Comparison of ENCODE assay signal across 2 cellular contexts in genomic region chr7:150739045-150739432, GRCh38.
TF ChIP-seq lines count a peak whose summit lies in the region.

No MANE protein-coding gene starts in this region.

TF ChIP-seq in HepG2, 621 proteins besides CTCF, POLR2A, EP300 and RAD21:
- TF ChIP-seq STAG1 (CRISPR knock-in tag; IDR thresholded peaks at IDR 0.05) (peak; percentile 55), KLF11 (CRISPR knock-in tag; IDR thresholded peaks at IDR 0.05) (no peak), THYN1 (CRISPR knock-in tag; IDR thresholded peaks at IDR 0.05; ENCODE audit: borderline replicate concordance, low read depth) (no peak), MIXL1 (CRISPR knock-in tag; IDR thresholded peaks at IDR 0.05) (0 out of 2 replicates have a peak, but pooled peaks have one; percentile 31), POLR2G (IDR thresholded peaks at IDR 0.05; ENCODE audit: low read depth, low read length) (no peak), SCMH1 (CRISPR knock-in tag; IDR thresholded peaks at IDR 0.05; ENCODE audit: borderline replicate concordance) (no peak), ZNF615 (CRISPR knock-in tag; IDR thresholded peaks at IDR 0.05; ENCODE audit: borderline replicate concordance) (no peak), FOXA1 (IDR thresholded peaks at IDR 0.05) (no peak), FOXA1 (CRISPR knock-in tag; IDR thresholded peaks at IDR 0.05) (0 out of 2 replicates have a peak, but pooled peaks have one; percentile 34), MED13 (CRISPR knock-in tag; IDR thresholded peaks at IDR 0.05) (no peak)

TF ChIP-seq in WTC11, 78 proteins besides CTCF, POLR2A, EP300 and RAD21:
- no peak for TF ChIP-seq CREB1 (CRISPR knock-in tag; IDR thresholded peaks at IDR 0.05)
- TF ChIP-seq, protein P1, sequence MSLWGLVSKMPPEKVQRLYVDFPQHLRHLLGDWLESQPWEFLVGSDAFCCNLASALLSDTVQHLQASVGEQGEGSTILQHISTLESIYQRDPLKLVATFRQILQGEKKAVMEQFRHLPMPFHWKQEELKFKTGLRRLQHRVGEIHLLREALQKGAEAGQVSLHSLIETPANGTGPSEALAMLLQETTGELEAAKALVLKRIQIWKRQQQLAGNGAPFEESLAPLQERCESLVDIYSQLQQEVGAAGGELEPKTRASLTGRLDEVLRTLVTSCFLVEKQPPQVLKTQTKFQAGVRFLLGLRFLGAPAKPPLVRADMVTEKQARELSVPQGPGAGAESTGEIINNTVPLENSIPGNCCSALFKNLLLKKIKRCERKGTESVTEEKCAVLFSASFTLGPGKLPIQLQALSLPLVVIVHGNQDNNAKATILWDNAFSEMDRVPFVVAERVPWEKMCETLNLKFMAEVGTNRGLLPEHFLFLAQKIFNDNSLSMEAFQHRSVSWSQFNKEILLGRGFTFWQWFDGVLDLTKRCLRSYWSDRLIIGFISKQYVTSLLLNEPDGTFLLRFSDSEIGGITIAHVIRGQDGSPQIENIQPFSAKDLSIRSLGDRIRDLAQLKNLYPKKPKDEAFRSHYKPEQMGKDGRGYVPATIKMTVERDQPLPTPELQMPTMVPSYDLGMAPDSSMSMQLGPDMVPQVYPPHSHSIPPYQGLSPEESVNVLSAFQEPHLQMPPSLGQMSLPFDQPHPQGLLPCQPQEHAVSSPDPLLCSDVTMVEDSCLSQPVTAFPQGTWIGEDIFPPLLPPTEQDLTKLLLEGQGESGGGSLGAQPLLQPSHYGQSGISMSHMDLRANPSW (CRISPR knock-in tag; conservative IDR thresholded peaks at IDR 0.05; ENCODE audit: low read depth): no peak
- TF ChIP-seq TCF7 (CRISPR knock-in tag; IDR thresholded peaks at IDR 0.05; ENCODE audit: low read depth): no peak
- TF ChIP-seq, protein P2, sequence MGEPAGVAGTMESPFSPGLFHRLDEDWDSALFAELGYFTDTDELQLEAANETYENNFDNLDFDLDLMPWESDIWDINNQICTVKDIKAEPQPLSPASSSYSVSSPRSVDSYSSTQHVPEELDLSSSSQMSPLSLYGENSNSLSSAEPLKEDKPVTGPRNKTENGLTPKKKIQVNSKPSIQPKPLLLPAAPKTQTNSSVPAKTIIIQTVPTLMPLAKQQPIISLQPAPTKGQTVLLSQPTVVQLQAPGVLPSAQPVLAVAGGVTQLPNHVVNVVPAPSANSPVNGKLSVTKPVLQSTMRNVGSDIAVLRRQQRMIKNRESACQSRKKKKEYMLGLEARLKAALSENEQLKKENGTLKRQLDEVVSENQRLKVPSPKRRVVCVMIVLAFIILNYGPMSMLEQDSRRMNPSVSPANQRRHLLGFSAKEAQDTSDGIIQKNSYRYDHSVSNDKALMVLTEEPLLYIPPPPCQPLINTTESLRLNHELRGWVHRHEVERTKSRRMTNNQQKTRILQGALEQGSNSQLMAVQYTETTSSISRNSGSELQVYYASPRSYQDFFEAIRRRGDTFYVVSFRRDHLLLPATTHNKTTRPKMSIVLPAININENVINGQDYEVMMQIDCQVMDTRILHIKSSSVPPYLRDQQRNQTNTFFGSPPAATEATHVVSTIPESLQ (CRISPR knock-in tag; IDR thresholded peaks at IDR 0.05): no peak
- no peak for TF ChIP-seq ZNF396 (CRISPR knock-in tag; IDR thresholded peaks at IDR 0.05; ENCODE audit: borderline replicate concordance)
- no peak for TF ChIP-seq NR2C2 (CRISPR knock-in tag; IDR thresholded peaks at IDR 0.05)
- no peak for TF ChIP-seq PRRX2 (CRISPR knock-in tag; IDR thresholded peaks at IDR 0.05)
- TF ChIP-seq SP1 (CRISPR knock-in tag; conservative IDR thresholded peaks at IDR 0.05): no peak
- TF ChIP-seq, protein P3, sequence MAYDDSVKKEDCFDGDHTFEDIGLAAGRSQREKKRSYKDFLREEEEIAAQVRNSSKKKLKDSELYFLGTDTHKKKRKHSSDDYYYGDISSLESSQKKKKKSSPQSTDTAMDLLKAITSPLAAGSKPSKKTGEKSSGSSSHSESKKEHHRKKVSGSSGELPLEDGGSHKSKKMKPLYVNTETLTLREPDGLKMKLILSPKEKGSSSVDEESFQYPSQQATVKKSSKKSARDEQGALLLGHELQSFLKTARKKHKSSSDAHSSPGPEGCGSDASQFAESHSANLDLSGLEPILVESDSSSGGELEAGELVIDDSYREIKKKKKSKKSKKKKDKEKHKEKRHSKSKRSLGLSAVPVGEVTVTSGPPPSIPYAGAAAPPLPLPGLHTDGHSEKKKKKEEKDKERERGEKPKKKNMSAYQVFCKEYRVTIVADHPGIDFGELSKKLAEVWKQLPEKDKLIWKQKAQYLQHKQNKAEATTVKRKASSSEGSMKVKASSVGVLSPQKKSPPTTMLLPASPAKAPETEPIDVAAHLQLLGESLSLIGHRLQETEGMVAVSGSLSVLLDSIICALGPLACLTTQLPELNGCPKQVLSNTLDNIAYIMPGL (CRISPR knock-in tag; IDR thresholded peaks at IDR 0.05): no peak
- no peak for TF ChIP-seq ATF3 (CRISPR knock-in tag; conservative IDR thresholded peaks at IDR 0.05)
- no peak for TF ChIP-seq CREM (CRISPR knock-in tag; IDR thresholded peaks at IDR 0.05)
- TF ChIP-seq PRDM15 (CRISPR knock-in tag; IDR thresholded peaks at IDR 0.05): no peak
- TF ChIP-seq, protein P4, sequence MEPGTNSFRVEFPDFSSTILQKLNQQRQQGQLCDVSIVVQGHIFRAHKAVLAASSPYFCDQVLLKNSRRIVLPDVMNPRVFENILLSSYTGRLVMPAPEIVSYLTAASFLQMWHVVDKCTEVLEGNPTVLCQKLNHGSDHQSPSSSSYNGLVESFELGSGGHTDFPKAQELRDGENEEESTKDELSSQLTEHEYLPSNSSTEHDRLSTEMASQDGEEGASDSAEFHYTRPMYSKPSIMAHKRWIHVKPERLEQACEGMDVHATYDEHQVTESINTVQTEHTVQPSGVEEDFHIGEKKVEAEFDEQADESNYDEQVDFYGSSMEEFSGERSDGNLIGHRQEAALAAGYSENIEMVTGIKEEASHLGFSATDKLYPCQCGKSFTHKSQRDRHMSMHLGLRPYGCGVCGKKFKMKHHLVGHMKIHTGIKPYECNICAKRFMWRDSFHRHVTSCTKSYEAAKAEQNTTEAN (CRISPR knock-in tag; IDR thresholded peaks at IDR 0.05): no peak
- TF ChIP-seq IRF2 (CRISPR knock-in tag; IDR thresholded peaks at IDR 0.05; ENCODE audit: borderline replicate concordance, low read depth): no peak
- TF ChIP-seq ZNF425 (CRISPR knock-in tag; conservative IDR thresholded peaks at IDR 0.05): no peak
